ENCODE assay signal across 8 cellular contexts in genomic region chr1:108646265-108646660, GRCh38. TPM values are rescaled to one million over a fixed set of nuclear protein-coding genes. Genes with fewer than 3 reads are reported as not detected.
DNase-seq lines count a peak whose midpoint lies in the region; ATAC-seq and TF ChIP-seq lines count a peak whose summit lies in the region.

No MANE protein-coding gene starts in this region.

- intact Hi-C loops in lower lobe of right lung (cut with DNase I): no loop called here

- H3K9me3 Mint-ChIP-seq in activated T-cell treated with anti-CD3 and anti-CD28 coated beads, Interleukin-2, amount 50 U/mL, for 72 hours: no peaks in the 10 kb centered on the region
- H3K9me3 Mint-ChIP-seq in central memory CD8-positive, alpha-beta T cell: no peaks in the 10 kb centered on the region
- H3K9me3 Mint-ChIP-seq in type B pancreatic cell: no peaks in the 10 kb centered on the region

- TF ChIP-seq CTCF in lower lobe of right lung (IDR thresholded peaks at IDR 0.05) (no peak), type B pancreatic cell (conservative IDR thresholded peaks at IDR 0.05) (no peak)

- peaks cover 7 to 26% of the 10 kb centered on the region in 2 donors for H3K36me3 Mint-ChIP-seq in activated T-cell treated with anti-CD3 and anti-CD28 coated beads, Interleukin-2, amount 50 U/mL, for 72 hours (ENCODE audit: insufficient read depth in 2 of 2)
- H3K36me3 Mint-ChIP-seq in central memory CD8-positive, alpha-beta T cell (ENCODE audit: insufficient read depth): peaks cover 32% of the 10 kb centered on the region
- no peaks in the 10 kb centered on the region for H3K36me3 Mint-ChIP-seq in type B pancreatic cell

- no peak for ATAC-seq in activated T-cell treated with anti-CD3 and anti-CD28 coated beads, Interleukin-2, amount 50 U/mL, for 72 hours (replicated peaks in 1 of 2)
- no peak for ATAC-seq in central memory CD8-positive, alpha-beta T cell (replicated peaks; ENCODE audit: extremely low read depth, poor library complexity, severe bottlenecking)
- no peak for ATAC-seq in lower lobe of right lung

- H3K4me1 Mint-ChIP-seq in activated T-cell treated with anti-CD3 and anti-CD28 coated beads, Interleukin-2, amount 50 U/mL, for 72 hours (ENCODE audit: low read depth): peaks cover 61% of the 10 kb centered on the region
- peaks cover 58% of the 10 kb centered on the region for H3K4me1 Mint-ChIP-seq in central memory CD8-positive, alpha-beta T cell
- peaks cover 9% of the 10 kb centered on the region for H3K4me1 Mint-ChIP-seq in type B pancreatic cell (ENCODE audit: unreplicated experiment)

- H3K27ac Mint-ChIP-seq in activated T-cell treated with anti-CD3 and anti-CD28 coated beads, Interleukin-2, amount 50 U/mL, for 72 hours: peak overlapping the region; percentile 94
- H3K27ac Mint-ChIP-seq in central memory CD8-positive, alpha-beta T cell (ENCODE audit: low read depth): peak overlapping the region; percentile 96
- H3K27ac Mint-ChIP-seq in type B pancreatic cell: peak overlapping the region; percentile 71

- H3K27ac ChIP-seq in lower lobe of right lung: peak overlapping the region; percentile 85

- peak overlapping the region; percentile 82 to 90 for H3K4me3 Mint-ChIP-seq in activated T-cell treated with anti-CD3 and anti-CD28 coated beads, Interleukin-2, amount 50 U/mL, for 72 hours
- peak overlapping the region; percentile 80 for H3K4me3 Mint-ChIP-seq in central memory CD8-positive, alpha-beta T cell
- no peak overlapping the region for H3K4me3 Mint-ChIP-seq in type B pancreatic cell

- H3K4me3 ChIP-seq in lower lobe of right lung: no peak overlapping the region

- no peaks in the 10 kb centered on the region for H3K27me3 Mint-ChIP-seq in activated T-cell treated with anti-CD3 and anti-CD28 coated beads, Interleukin-2, amount 50 U/mL, for 72 hours (ENCODE audit: low read depth)
- no peaks in the 10 kb centered on the region for H3K27me3 Mint-ChIP-seq in central memory CD8-positive, alpha-beta T cell
- H3K27me3 Mint-ChIP-seq in type B pancreatic cell: no peaks in the 10 kb centered on the region

- H3K4me1 ChIP-seq in lower lobe of right lung: peaks cover 35% of the 10 kb centered on the region

- no peaks in the 10 kb centered on the region for H3K9me3 ChIP-seq in lower lobe of right lung

- DNase-seq in activated T-cell treated with anti-CD3 and anti-CD28 coated beads, Interleukin-2, amount 50 U/mL, for 72 hours: no peak
- DNase-seq in activated T-cell treated with anti-CD3 and anti-CD28 coated beads for 4 hours (no peak), lower lobe of right lung (no peak), type B pancreatic cell (ENCODE audit: extremely low spot score, unreplicated experiment) (no peak), 8988T (no peak), GM19238 (ENCODE audit: insufficient read length, low spot score) (no peak), NCI-H187 treated with DMSO at 0.1 percent for 48 hours (lab: John Stamatoyannopoulos, UW) (no peak)
- DNase-seq in central memory CD8-positive, alpha-beta T cell (ENCODE audit: low spot score in 2 of 2): no peak

- no peaks in the 10 kb centered on the region for H3K27me3 ChIP-seq in lower lobe of right lung (ENCODE audit: low read depth)

- H3K36me3 ChIP-seq in lower lobe of right lung: no peaks in the 10 kb centered on the region

RNA-seq across cellular contexts. Expression of gene HENMT1, which starts 14.6 kb away (rescaled TPM):
- 10 to 100 TPM; 21.1 to 25.1 TPM for total RNA-seq in activated T-cell treated with anti-CD3 and anti-CD28 coated beads, Interleukin-2, amount 50 U/mL, for 72 hours
- total RNA-seq in lower lobe of right lung: 6.5 TPM
- total RNA-seq in type B pancreatic cell (ENCODE audit: low replicate concordance): 6.9 and 11.5 TPM in 2 replicates

RNA-seq across cellular contexts. Expression of gene PRPF38B, which starts 45.8 kb away (rescaled TPM):
- 10 to 100 TPM; 86.3 to 87.4 TPM for total RNA-seq in activated T-cell treated with anti-CD3 and anti-CD28 coated beads, Interleukin-2, amount 50 U/mL, for 72 hours
- total RNA-seq in lower lobe of right lung (41.0 TPM), type B pancreatic cell (ENCODE audit: low replicate concordance) (37.3 and 45.6 TPM in 2 replicates)
